ENCODE assay signal across 18 cellular contexts in the genomic region with DNA sequence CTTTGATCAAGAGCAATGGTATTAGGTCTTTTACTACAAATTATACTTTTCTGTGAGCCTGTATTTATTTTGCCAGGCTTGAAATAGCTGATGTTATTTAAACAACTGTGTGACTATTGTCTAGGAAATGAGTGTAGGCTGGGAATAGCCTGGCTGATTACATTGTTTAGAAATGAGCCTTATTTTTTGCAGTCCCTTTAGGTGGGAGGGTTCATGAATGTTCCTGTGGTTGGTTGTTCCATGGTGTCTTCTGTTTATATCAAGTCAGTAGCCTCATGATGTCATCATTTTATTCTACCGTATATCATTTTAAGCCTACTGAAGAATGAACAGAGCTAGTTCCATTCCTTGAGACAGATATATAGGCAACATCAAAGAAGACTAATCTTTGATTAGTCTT. TPM values are rescaled to one million over a fixed set of nuclear protein-coding genes. Genes with fewer than 3 reads are reported as not detected.
DNase-seq lines count a peak whose midpoint lies in the region; ATAC-seq, FAIRE-seq and TF ChIP-seq lines count a peak whose summit lies in the region.
"Had no signal": no experiment of that assay in that cellular context is flagged by ENCODE, and none has a peak within 500 bp of the region (broad histone marks: within the 10 kb centered on the region; RNA-seq: fewer than 3 reads in every experiment).

No MANE protein-coding gene starts in this region.

- no peaks in the 10 kb centered on the region for H3K9me1 ChIP-seq in endothelial cell of umbilical vein (replicated peaks; ENCODE audit: control insufficient read depth, extremely low read depth, insufficient read depth, low read length)

- dilution Hi-C loops in endothelial cell of umbilical vein (cut with MboI; ENCODE audit: extremely low pct_ligation_motif_present, low sequenced_read_pairs): no loop called here

- H3K4me2 ChIP-seq in endothelial cell of umbilical vein (ENCODE audit: insufficient read depth, low read length): no peak overlapping the region
- H3K4me2 ChIP-seq in osteoblast (ENCODE audit: insufficient read depth, low read length): peak overlapping the region; percentile 25

- peak; percentile 74 for FAIRE-seq in endothelial cell of umbilical vein (lab: Jason Lieb, UNC)
- FAIRE-seq: H54, HTR-8/SVneo had no signal

- CTCF ChIA-PET in endothelial cell of umbilical vein (lab: Charles Lee): interaction anchor here (1.0 to 1.3 kb wide), 4 partner anchors 12 to 148 kb away, joined by 3 to 5 read pairs (median 3); no protein-coding TSS in a partner anchor

- no peak for TF ChIP-seq CTCF in AG10803 (conservative IDR thresholded peaks at IDR 0.05; ENCODE audit: low read length)
- no peak for TF ChIP-seq CTCF in endothelial cell of umbilical vein (IDR thresholded peaks at IDR 0.05; ENCODE audit: extremely low read depth in 1 of 2, insufficient read depth in 1 of 2, low read depth in 1 of 2, low read length in 2 of 2)
- no peak for TF ChIP-seq CTCF in osteoblast (IDR thresholded peaks at IDR 0.05; ENCODE audit: extremely low read depth, low read depth, low read length)

- no peak overlapping the region for H3K9ac ChIP-seq in endothelial cell of umbilical vein (replicated peaks; ENCODE audit: extremely low read depth, insufficient read depth, low read length)

- H3K4me3 ChIP-seq in AG10803 (ENCODE audit: low read length) (no peak overlapping the region), endothelial cell of umbilical vein (replicated peaks in 1 of 3; ENCODE audit: insufficient read depth in 1 of 3, low read depth in 1 of 3, low read length in 3 of 3) (no peak overlapping the region), osteoblast (ENCODE audit: insufficient read depth, low read length) (peak overlapping the region; percentile 1)

- H4K20me1 ChIP-seq in endothelial cell of umbilical vein (replicated peaks; ENCODE audit: control insufficient read depth, extremely low read depth, insufficient read depth, low read length) (no peaks in the 10 kb centered on the region), osteoblast (ENCODE audit: insufficient read depth, low read length) (peaks cover 10% of the 10 kb centered on the region)

- H3K4me1 ChIP-seq in endothelial cell of umbilical vein (ENCODE audit: control insufficient read depth, extremely low read depth, insufficient read depth, low read length) (peaks cover 31% of the 10 kb centered on the region), osteoblast (ENCODE audit: insufficient read depth, low read length) (peaks cover 62% of the 10 kb centered on the region)

- no peak for TF ChIP-seq POLR2A in endothelial cell of umbilical vein (IDR thresholded peaks at IDR 0.05; ENCODE audit: low read depth, low read length)

- intact Hi-C loops in endothelial cell of umbilical vein (cut with micrococcal nuclease): no loop called here

- POLR2A ChIA-PET in endothelial cell of umbilical vein (lab: Charles Lee): interaction anchor here (0.7 kb wide), 1 partner anchor 79 kb away, joined by 6 read pairs; no protein-coding TSS in a partner anchor

- H3K79me2 ChIP-seq in endothelial cell of umbilical vein (ENCODE audit: control insufficient read depth, insufficient read depth, low read length) (peaks cover 89% of the 10 kb centered on the region), osteoblast (ENCODE audit: insufficient read depth, low read length) (peaks cover 81% of the 10 kb centered on the region)

- H3K36me3 ChIP-seq in endothelial cell of umbilical vein (ENCODE audit: control insufficient read depth in 2 of 2, extremely low read depth in 1 of 2, insufficient read depth in 2 of 2, low read length in 2 of 2): peaks cover 4 to 7% of the 10 kb centered on the region in 2 experiments
- peaks cover 1% of the 10 kb centered on the region for H3K36me3 ChIP-seq in osteoblast (ENCODE audit: insufficient read depth, low read length)

- H3K27me3 ChIP-seq in endothelial cell of umbilical vein (ENCODE audit: control insufficient read depth in 2 of 2, insufficient read depth in 2 of 2, low read length in 2 of 2) (no peaks in the 10 kb centered on the region), osteoblast (ENCODE audit: insufficient read depth, low read length) (no peaks in the 10 kb centered on the region)
- H3K27me3 ChIP-seq: BE2C had no signal

- no peaks in the 10 kb centered on the region for H3K9me3 ChIP-seq in endothelial cell of umbilical vein (replicated peaks; ENCODE audit: control insufficient read depth, insufficient read depth, low read length)
- no peaks in the 10 kb centered on the region for H3K9me3 ChIP-seq in osteoblast (ENCODE audit: low read depth, low read length)
- H3K9me3 ChIP-seq: BE2C had no signal

- no peak for ATAC-seq in GM21619 (IDR thresholded peaks at IDR 0.05; ENCODE audit: unreplicated experiment)

- H2AFZ ChIP-seq in endothelial cell of umbilical vein (ENCODE audit: low read depth, low read length): no peak overlapping the region
- H2AFZ ChIP-seq in osteoblast (ENCODE audit: low read length): no peak overlapping the region

- peak; percentile 70 for DNase-seq in AG10803 (ENCODE audit: low read depth)
- DNase-seq in NCI-H69 (lab: John Stamatoyannopoulos, UW): peak; percentile 49
- peak; percentile 87 for DNase-seq in endothelial cell of umbilical vein (ENCODE audit: low read depth, low spot score)
- peak; percentile 82 for DNase-seq in osteoblast (ENCODE audit: insufficient read length, low spot score, missing footprints)
- DNase-seq in stimulated activated CD4-positive, alpha-beta T cell treated with anti-CD3 and anti-CD28 coated beads, Interleukin-2, amount 100 ng/mL, for 48 hours: no peak
- DNase-seq in T1000 (lab: John Stamatoyannopoulos, UW): no peak
- no peak for DNase-seq in nucleus accumbens (lab: John Stamatoyannopoulos, UW)
- DNase-seq: activated CD4-positive, alpha-beta T cell treated with anti-CD3 and anti-CD28 coated beads, Interleukin-2, amount 10 ng/mL, durations not matched to agents 7 days and 5 days; anterior cingulate cortex; BE2C; DMS79 treated with DMSO at 0.1 percent for 48 hours; midbrain; NCI-H1105; NCI-H510A treated with DMSO at 0.1 percent for 48 hours; stimulated activated CD4-positive, alpha-beta T cell treated with anti-CD3 and anti-CD28 coated beads, Interleukin-2, amount 100 ng/mL, for 24 hours had no signal

- BruUV-seq in endothelial cell of umbilical vein (replicated peaks; lab: Mats Ljungman, UMichigan): no TSS peak

- H3K27ac ChIP-seq in endothelial cell of umbilical vein (ENCODE audit: insufficient read depth, low read depth, low read length): peak overlapping the region; percentile 43
- H3K27ac ChIP-seq in osteoblast (ENCODE audit: low read depth, low read length): peak overlapping the region; percentile 95

TF ChIP-seq in endothelial cell of umbilical vein, 7 proteins besides CTCF, POLR2A, EP300 and RAD21:
- TF ChIP-seq GATA2 (IDR thresholded peaks at IDR 0.05; ENCODE audit: insufficient read depth, insufficient read length, low read depth, low read length) (no peak), JUN (IDR thresholded peaks at IDR 0.05; ENCODE audit: borderline replicate concordance, insufficient read depth, insufficient read length, low read depth) (peak; percentile 37), MYC (IDR thresholded peaks at IDR 0.05; ENCODE audit: low read depth, low read length) (no peak), FOS (IDR thresholded peaks at IDR 0.05; ENCODE audit: borderline replicate concordance, insufficient read depth, low read length) (peak; percentile 8), POLR2AphosphoS5 (IDR thresholded peaks at IDR 0.05; ENCODE audit: insufficient read depth, low read depth, low read length) (no peak), EZH2 (IDR thresholded peaks at IDR 0.05; ENCODE audit: borderline replicate concordance, low read depth, low read length, severe bottlenecking) (no peak)
- TF ChIP-seq, protein P1, sequence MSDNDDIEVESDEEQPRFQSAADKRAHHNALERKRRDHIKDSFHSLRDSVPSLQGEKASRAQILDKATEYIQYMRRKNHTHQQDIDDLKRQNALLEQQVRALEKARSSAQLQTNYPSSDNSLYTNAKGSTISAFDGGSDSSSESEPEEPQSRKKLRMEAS (IDR thresholded peaks at IDR 0.05; ENCODE audit: insufficient read depth, insufficient read length): no peak

RNA-seq across cellular contexts. Expression of a gene that starts 53.0 kb away (rescaled TPM):
- total RNA-seq in endothelial cell of umbilical vein (262 and 263 TPM in 2 replicates), osteoblast (123 and 164 TPM in 2 replicates)
- polyA plus RNA-seq in endothelial cell of umbilical vein: 50.8 and 55.9 TPM in 2 replicates
- 38.6 and 41.2 TPM in 2 replicates for polyA plus RNA-seq in endothelial cell of umbilical vein (2011; cell fraction: cytosol; rRNA removed)
- polyA plus RNA-seq in endothelial cell of umbilical vein (2011; cell fraction: nucleus; rRNA removed): 57.7 and 62.1 TPM in 2 replicates
- 61.2 and 80.8 TPM in 2 replicates for polyA plus RNA-seq in endothelial cell of umbilical vein (2012)
- 303 and 314 TPM in 2 replicates for polyA minus RNA-seq in endothelial cell of umbilical vein
- polyA minus RNA-seq in endothelial cell of umbilical vein (2011; cell fraction: cytosol; rRNA and poly(A)+ RNA removed): not detected
- 184 and 190 TPM in 2 replicates for polyA minus RNA-seq in endothelial cell of umbilical vein (2011; cell fraction: nucleus; rRNA and poly(A)+ RNA removed)

Comparison
In these comparisons a context has a peak if more than half of its experiments do, and no peak if none do; other contexts are left out.
1. DNase-seq: peak in AG10803 (single experiment), NCI-H69 (single experiment), endothelial cell of umbilical vein (single experiment) and osteoblast (single experiment); none in stimulated activated CD4-positive, alpha-beta T cell treated with anti-CD3 and anti-CD28 coated beads, Interleukin-2, amount 100 ng/mL, for 48 hours (0 of 2), T1000 (single experiment) and nucleus accumbens (0 of 56).